Comparison of ENCODE assay signal across 8 cellular contexts in genomic region chr9:125649315-125649714, GRCh38. TPM values are rescaled to one million over a fixed set of nuclear protein-coding genes. Genes with fewer than 3 reads are reported as not detected.
A peak's percentile ranks its signal among the peaks of the same experiment; 100 is the strongest.
DNase-seq lines count a peak whose midpoint lies in the region; ATAC-seq and TF ChIP-seq lines count a peak whose summit lies in the region.

No MANE protein-coding gene starts in this region.

- intact Hi-C loops in CD4-positive, alpha-beta T cell (cut with DNase I, micrococcal nuclease) = no loop called here

- TF ChIP-seq CTCF in CD4-positive, alpha-beta T cell (IDR thresholded peaks at IDR 0.05) = no peak

- H3K9me3 ChIP-seq in CD4-positive, alpha-beta T cell (ENCODE audit: control insufficient read depth, low read length) = no peaks in the 10 kb centered on the region

- H3K9me3 Mint-ChIP-seq in CD4-positive, alpha-beta T cell = no peaks in the 10 kb centered on the region
- H3K9me3 Mint-ChIP-seq in activated naive CD4-positive, alpha-beta T cell treated with anti-CD3 and anti-CD28 coated beads, Interleukin-2, amount 50 U/mL, for 24 hours = no peaks in the 10 kb centered on the region
- no peaks in the 10 kb centered on the region for H3K9me3 Mint-ChIP-seq in memory B cell

- ATAC-seq in CD4-positive, alpha-beta T cell (ENCODE audit: poor library complexity) = peak; percentile 34
- no peak for ATAC-seq in memory B cell (ENCODE audit: low read depth)
- ATAC-seq in HG02938 (IDR thresholded peaks at IDR 0.05; ENCODE audit: unreplicated experiment) = no peak

- POLR2A ChIA-PET in CD4-positive, alpha-beta T cell (lab: Charles Lee) = no interaction called here

- peak overlapping the region; percentile 53 for H3K27ac Mint-ChIP-seq in CD4-positive, alpha-beta T cell
- H3K27ac Mint-ChIP-seq in activated naive CD4-positive, alpha-beta T cell treated with anti-CD3 and anti-CD28 coated beads, Interleukin-2, amount 50 U/mL, for 24 hours = peak overlapping the region; percentile 56
- H3K27ac Mint-ChIP-seq in memory B cell = peak overlapping the region; percentile 92

- no peak overlapping the region for H3K4me3 Mint-ChIP-seq in CD4-positive, alpha-beta T cell
- H3K4me3 Mint-ChIP-seq in activated naive CD4-positive, alpha-beta T cell treated with anti-CD3 and anti-CD28 coated beads, Interleukin-2, amount 50 U/mL, for 24 hours = peak overlapping the region; percentile 61
- peak overlapping the region; percentile 25 for H3K4me3 Mint-ChIP-seq in memory B cell

- CTCF ChIA-PET in CD4-positive, alpha-beta T cell (lab: Charles Lee) = no interaction called here

- H3K27ac ChIP-seq in CD4-positive, alpha-beta T cell (ENCODE audit: low read depth, low read length) = no peak overlapping the region

- peaks cover 70% of the 10 kb centered on the region for H3K4me1 Mint-ChIP-seq in CD4-positive, alpha-beta T cell (ENCODE audit: low read depth)
- H3K4me1 Mint-ChIP-seq in activated naive CD4-positive, alpha-beta T cell treated with anti-CD3 and anti-CD28 coated beads, Interleukin-2, amount 50 U/mL, for 24 hours = peaks cover 77% of the 10 kb centered on the region
- peaks cover 47% of the 10 kb centered on the region for H3K4me1 Mint-ChIP-seq in memory B cell

- no peaks in the 10 kb centered on the region for H3K27me3 ChIP-seq in CD4-positive, alpha-beta T cell (ENCODE audit: control insufficient read depth, insufficient read depth, low read length)

- no peaks in the 10 kb centered on the region for H3K27me3 Mint-ChIP-seq in CD4-positive, alpha-beta T cell
- no peaks in the 10 kb centered on the region for H3K27me3 Mint-ChIP-seq in activated naive CD4-positive, alpha-beta T cell treated with anti-CD3 and anti-CD28 coated beads, Interleukin-2, amount 50 U/mL, for 24 hours
- H3K27me3 Mint-ChIP-seq in memory B cell = no peaks in the 10 kb centered on the region

- DNase-seq in CD4-positive, alpha-beta T cell = no peak
- DNase-seq in LHCN-M2 (ENCODE audit: low read depth) = peak; percentile 92
- DNase-seq in memory B cell (ENCODE audit: low spot score in 2 of 2) = no peak
- no peak for DNase-seq in NCI-H1092 treated with DMSO at 0.1 percent for 48 hours (lab: John Stamatoyannopoulos, UW)
- DNase-seq in NCI-H2029 treated with DMSO at 0.1 percent for 48 hours (lab: John Stamatoyannopoulos, UW) = no peak
- no peak for DNase-seq in NCI-H526 treated with DMSO at 0.1 percent for 48 hours (lab: John Stamatoyannopoulos, UW)

- peaks cover 24% of the 10 kb centered on the region for H3K36me3 Mint-ChIP-seq in CD4-positive, alpha-beta T cell (ENCODE audit: low read depth)
- H3K36me3 Mint-ChIP-seq in activated naive CD4-positive, alpha-beta T cell treated with anti-CD3 and anti-CD28 coated beads, Interleukin-2, amount 50 U/mL, for 24 hours = peaks cover 28% of the 10 kb centered on the region
- H3K36me3 Mint-ChIP-seq in memory B cell = peaks cover 6% of the 10 kb centered on the region

RNA-seq across cellular contexts. Expression of gene MAPKAP1, which starts 57.7 kb away (rescaled TPM):
- 10 to 100 TPM; 40.3 to 44.9 TPM for total RNA-seq in CD4-positive, alpha-beta T cell
- total RNA-seq in LHCN-M2 (2014; rRNA removed) = 146 and 148 TPM in 2 replicates
- 96.6 TPM for polyA plus RNA-seq in LHCN-M2 (2012)
